Comparison of ENCODE assay signal across 9 cellular contexts in genomic region chr3:133040696-133041523, GRCh38. TPM values are rescaled to one million over a fixed set of nuclear protein-coding genes. Genes with fewer than 3 reads are reported as not detected.
DNase-seq lines count a peak whose midpoint lies in the region; ATAC-seq and TF ChIP-seq lines count a peak whose summit lies in the region.
"Had no signal": no experiment of that assay in that cellular context is flagged by ENCODE, and none has a peak within 500 bp of the region (broad histone marks: within the 10 kb centered on the region; RNA-seq: fewer than 3 reads in every experiment).

No MANE protein-coding gene starts in this region.

- peak overlapping the region; percentile 32 for H3K9ac ChIP-seq in endocrine pancreas (ENCODE audit: control insufficient read depth, insufficient read depth, low read length)

- H3K27ac ChIP-seq in tibial nerve = no peak overlapping the region
- H3K27ac ChIP-seq: skin epidermis had no signal

- H3K4me3 ChIP-seq in AG10803 (ENCODE audit: low read length) (no peak overlapping the region), MG63 (no peak overlapping the region), endocrine pancreas (ENCODE audit: control insufficient read depth, insufficient read depth, low read length) (peak overlapping the region; percentile 37), tibial nerve (no peak overlapping the region)
- H3K4me3 ChIP-seq: skin epidermis had no signal

- 20 to 25% methylated on average over 6 of the region's 6 CpGs for WGBS in tibial nerve, 2 donors

- ATAC-seq in HG02852 (IDR thresholded peaks at IDR 0.05; ENCODE audit: unreplicated experiment) = no peak

- no peak for TF ChIP-seq EP300 in tibial nerve (IDR thresholded peaks at IDR 0.05)

- peaks cover 49% of the 10 kb centered on the region for H3K27me3 ChIP-seq in MG63
- no peaks in the 10 kb centered on the region for H3K27me3 ChIP-seq in endocrine pancreas (ENCODE audit: control insufficient read depth, insufficient read depth, low read length)
- H3K27me3 ChIP-seq in tibial nerve = peaks cover 0 to 22% of the 10 kb centered on the region in 2 donors

- TF ChIP-seq POLR2A in tibial nerve (IDR thresholded peaks at IDR 0.05) = no peak

- in situ Hi-C loops in GM13977 (cut with MboI; ENCODE audit: low pct_unique_long_range_greater_than_20kb, low sequenced_read_pairs, unreplicated experiment) = loop anchor here (25.0 kb wide), 1 partner anchor 346 kb away; no protein-coding TSS in a partner anchor

- DNase-seq in AG10803 (ENCODE audit: low read depth) (peak; percentile 67), GM13977 (ENCODE audit: low spot score) (peak; percentile 74), MG63 (peak; percentile 65), RPMI8226 (peak; percentile 42), medulla oblongata (ENCODE audit: extremely low spot score) (peak; percentile 96), tibial nerve (ENCODE audit: low spot score in 2 of 2) (peak; percentile 18 to 67)

- H3K36me3 ChIP-seq in MG63 = no peaks in the 10 kb centered on the region
- no peaks in the 10 kb centered on the region for H3K36me3 ChIP-seq in endocrine pancreas (ENCODE audit: control insufficient read depth, insufficient read depth, low read length)
- H3K36me3 ChIP-seq in tibial nerve = no peaks in the 10 kb centered on the region

- H3K4me1 ChIP-seq in endocrine pancreas (ENCODE audit: control insufficient read depth, insufficient read depth, low read length) = no peaks in the 10 kb centered on the region
- peaks cover 0 to 23% (median 9%) of the 10 kb centered on the region in 4 donors for H3K4me1 ChIP-seq in tibial nerve

- no peaks in the 10 kb centered on the region for H3K9me3 ChIP-seq in MG63
- H3K9me3 ChIP-seq in endocrine pancreas (ENCODE audit: control insufficient read depth, low read length) = no peaks in the 10 kb centered on the region
- no peaks in the 10 kb centered on the region for H3K9me3 ChIP-seq in tibial nerve

- TF ChIP-seq CTCF in AG10803 (conservative IDR thresholded peaks at IDR 0.05; ENCODE audit: low read length) = peak; percentile 91
- TF ChIP-seq CTCF in GM13977 (IDR thresholded peaks at IDR 0.05; ENCODE audit: extremely low read depth, insufficient read depth, missing control alignments) = peak; percentile 71
- peak; percentile 53 to 72 (median 64) for TF ChIP-seq CTCF in tibial nerve (IDR thresholded peaks at IDR 0.05)

RNA-seq across cellular contexts. Expression of gene TMEM108, which starts 2.7 kb away (rescaled TPM):
- total RNA-seq in MG63 (2014; rRNA removed; shearing (Covaris generic); ENCODE audit: low replicate concordance) = 0.79 TPM in 1 of 2 replicates, not detected in the other
- total RNA-seq in tibial nerve = 1 to 10 TPM in 1 of 4 donors, under 1 TPM in 1, not detected in 2; 0.21 to 1.5 TPM

Comparison
In these comparisons a context has a peak if more than half of its experiments do, and no peak if none do; other contexts are left out.
1. DNase-seq: peak in every context shown above with its lines; median percentile 96 in medulla oblongata; 74 in GM13977; 67 in AG10803; 65 in MG63; 42 in tibial nerve; 42 in RPMI8226.